In genomic region chr11:353315-353857, GRCh38 we compare ENCODE assay signal across 8 cellular contexts. TPM values are rescaled to one million over a fixed set of nuclear protein-coding genes. Genes with fewer than 3 reads are reported as not detected.
DNase-seq lines count a peak whose midpoint lies in the region; ATAC-seq, FAIRE-seq and TF ChIP-seq lines count a peak whose summit lies in the region.

No MANE protein-coding gene starts in this region.

- BruUV-seq in PC-9 (replicated peaks; lab: Mats Ljungman, UMichigan), result no TSS peak

- H3K36me3 Mint-ChIP-seq in endothelial cell (ENCODE audit: low read depth, unreplicated experiment), result no peaks in the 10 kb centered on the region

- TF ChIP-seq CTCF in A549 (IDR thresholded peaks at IDR 0.05) (no peak), LNCaP clone FGC (IDR thresholded peaks at IDR 0.05; ENCODE audit: control insufficient read depth, extremely low read depth, insufficient read depth) (no peak), endothelial cell (IDR thresholded peaks at IDR 0.05; ENCODE audit: unreplicated experiment) (no peak), PC-9 (conservative IDR thresholded peaks at IDR 0.05) (no peak)

- H4K20me1 ChIP-seq in PC-9 (ENCODE audit: insufficient read depth), result no peaks in the 10 kb centered on the region

- no peak for TF ChIP-seq EP300 in A549 (IDR thresholded peaks at IDR 0.05)

- H3K4me2 ChIP-seq in A549, result peak overlapping the region; percentile 13; the same call in 1 of the 3 replicates
- no peak overlapping the region for H3K4me2 ChIP-seq in PC-9

- H3K4me1 Mint-ChIP-seq in endothelial cell (ENCODE audit: unreplicated experiment), result peaks cover 27% of the 10 kb centered on the region

- peaks cover 0 to 5% of the 10 kb centered on the region in 2 donors for H3K36me3 ChIP-seq in muscle layer of duodenum (ENCODE audit: control insufficient read depth in 1 of 2, insufficient read depth in 2 of 2, low read length in 2 of 2)
- no peaks in the 10 kb centered on the region for H3K36me3 ChIP-seq in PC-9 (ENCODE audit: low read depth)

- WGBS in A549 (ENCODE audit: missing lambda C conversion rate), result 40% methylated on average over 12 of the region's 12 CpGs

- H3F3A ChIP-seq in PC-9 (ENCODE audit: insufficient read depth, low read depth), result peaks cover 21% of the 10 kb centered on the region; the same call in 1 of the 2 replicates

- ATAC-seq in A549 (peak in 1 of 2 experiments; percentile 27; a peak in 1 of 6 replicates), HG03565 (IDR thresholded peaks at IDR 0.05; ENCODE audit: unreplicated experiment) (no peak)

- intact Hi-C loops in PC-9 (cut with micrococcal nuclease; ENCODE audit: unreplicated experiment), result no loop called here

- H3K27ac Mint-ChIP-seq in endothelial cell (ENCODE audit: unreplicated experiment), result no peak overlapping the region

- TF ChIP-seq RAD21 in A549 (conservative IDR thresholded peaks at IDR 0.05 in 1 of 2, IDR thresholded peaks at IDR 0.05 in 1 of 2), result no peak

- no peaks in the 10 kb centered on the region for H3K79me2 ChIP-seq in PC-9 (ENCODE audit: low read depth)

- no peaks in the 10 kb centered on the region for H3K9me3 Mint-ChIP-seq in endothelial cell (ENCODE audit: unreplicated experiment)

- DNase-seq in A549 (ENCODE audit: low read depth in 1 of 2, low spot score in 1 of 2), result peak in 1 of 2 experiments; percentile 42
- peak; percentile 50 for DNase-seq in LNCaP clone FGC (ENCODE audit: low read depth)
- no peak for DNase-seq in endothelial cell (ENCODE audit: low spot score)
- no peak for DNase-seq in stimulated activated CD4-positive, alpha-beta T cell treated with anti-CD3 and anti-CD28 coated beads, Interleukin-15, amount 100 ng/mL, for 24 hours
- DNase-seq in NCI-H2227 (lab: John Stamatoyannopoulos, UW; ENCODE audit: unreplicated experiment), result no peak
- DNase-seq in PC-9, result no peak

- H3K4me1 ChIP-seq in A549 (peaks cover 21% of the 10 kb centered on the region), muscle layer of duodenum (ENCODE audit: control insufficient read depth in 1 of 2, insufficient read depth in 2 of 2, low read length in 2 of 2) (peaks cover 9 to 11% of the 10 kb centered on the region in 2 donors), PC-9 (replicated peaks; ENCODE audit: insufficient read depth) (no peaks in the 10 kb centered on the region)

- CTCF ChIA-PET in A549 (lab: Yijun Ruan, JAX), result interaction anchor here (1.3 to 2.4 kb wide), 4 partner anchors 10 to 48 kb away, joined by 4 to 12 read pairs (median 6); no protein-coding TSS in a partner anchor
- CTCF ChIA-PET in PC-9 (lab: Charles Lee), result no interaction called here

- FAIRE-seq in A549 (lab: Jason Lieb, UNC), result no peak

- H3K27me3 Mint-ChIP-seq in endothelial cell (ENCODE audit: unreplicated experiment), result peaks cover 10% of the 10 kb centered on the region

- no peak overlapping the region for H2AFZ ChIP-seq in PC-9

- H3K4me3 Mint-ChIP-seq in endothelial cell (ENCODE audit: unreplicated experiment), result peak overlapping the region; percentile 40

- no peaks in the 10 kb centered on the region for H3K9me2 ChIP-seq in PC-9 (ENCODE audit: insufficient read depth)

- POLR2A ChIA-PET in A549 (lab: Yijun Ruan, JAX) (no interaction called here), PC-9 (lab: Charles Lee; ENCODE audit: unreplicated experiment) (no interaction called here)

- peak overlapping the region; percentile 33 to 79 for H3K27ac ChIP-seq in A549
- peak overlapping the region; percentile 52 for H3K27ac ChIP-seq in muscle layer of duodenum (ENCODE audit: low read length)
- H3K27ac ChIP-seq in PC-9, result no peak overlapping the region

- no peak for TF ChIP-seq POLR2A in A549 (IDR thresholded peaks at IDR 0.05; ENCODE audit: low read length)

- H3K9me3 ChIP-seq in A549 (no peaks in the 10 kb centered on the region), muscle layer of duodenum (ENCODE audit: control insufficient read depth in 1 of 2, low read length in 2 of 2) (no peaks in the 10 kb centered on the region), PC-9 (ENCODE audit: insufficient read depth, low read depth) (no peaks in the 10 kb centered on the region)

- H3K4me3 ChIP-seq in A549, result no peak overlapping the region
- H3K4me3 ChIP-seq in LNCaP clone FGC (ENCODE audit: low read depth, low read length), result no peak overlapping the region
- peak overlapping the region in 1 of 2 donors; percentile 42 for H3K4me3 ChIP-seq in muscle layer of duodenum (ENCODE audit: low read depth in 1 of 2, low read length in 2 of 2)
- no peak overlapping the region for H3K4me3 ChIP-seq in PC-9

- H3K27me3 ChIP-seq in muscle layer of duodenum (ENCODE audit: low read depth, low read length), result no peaks in the 10 kb centered on the region
- no peaks in the 10 kb centered on the region for H3K27me3 ChIP-seq in PC-9 (ENCODE audit: insufficient read depth, low read depth)

TF ChIP-seq in A549, 52 proteins besides CTCF, POLR2A, EP300 and RAD21:
- TF ChIP-seq CBX2 (IDR thresholded peaks at IDR 0.05; ENCODE audit: borderline replicate concordance, low read depth) (no peak), KDM1A (IDR thresholded peaks at IDR 0.05; ENCODE audit: low read depth) (no peak), HOXB13 (CRISPR knock-in tag; IDR thresholded peaks at IDR 0.05; ENCODE audit: low read depth) (no peak), HOXA7 (CRISPR knock-in tag; IDR thresholded peaks at IDR 0.05) (no peak), MAZ (IDR thresholded peaks at IDR 0.05; ENCODE audit: borderline replicate concordance, low read depth, low read length) (no peak), TFCP2L1 (CRISPR knock-in tag; IDR thresholded peaks at IDR 0.05) (no peak), CBX8 (IDR thresholded peaks at IDR 0.05) (no peak), CHD2 (IDR thresholded peaks at IDR 0.05; ENCODE audit: low read length, partially characterized antibody) (no peak), BHLHE40 (IDR thresholded peaks at IDR 0.05; ENCODE audit: low read depth, low read length) (no peak), RFX5 (IDR thresholded peaks at IDR 0.05) (no peak), NFE2L2 (conservative IDR thresholded peaks at IDR 0.05; ENCODE audit: low read length) (no peak), FOXS1 (CRISPR knock-in tag; IDR thresholded peaks at IDR 0.05) (no peak), CEBPB (IDR thresholded peaks at IDR 0.05) (no peak), SREBF2 (IDR thresholded peaks at IDR 0.05) (no peak), CHD4 (IDR thresholded peaks at IDR 0.05; ENCODE audit: borderline replicate concordance) (no peak)
- TF ChIP-seq, protein P1, sequence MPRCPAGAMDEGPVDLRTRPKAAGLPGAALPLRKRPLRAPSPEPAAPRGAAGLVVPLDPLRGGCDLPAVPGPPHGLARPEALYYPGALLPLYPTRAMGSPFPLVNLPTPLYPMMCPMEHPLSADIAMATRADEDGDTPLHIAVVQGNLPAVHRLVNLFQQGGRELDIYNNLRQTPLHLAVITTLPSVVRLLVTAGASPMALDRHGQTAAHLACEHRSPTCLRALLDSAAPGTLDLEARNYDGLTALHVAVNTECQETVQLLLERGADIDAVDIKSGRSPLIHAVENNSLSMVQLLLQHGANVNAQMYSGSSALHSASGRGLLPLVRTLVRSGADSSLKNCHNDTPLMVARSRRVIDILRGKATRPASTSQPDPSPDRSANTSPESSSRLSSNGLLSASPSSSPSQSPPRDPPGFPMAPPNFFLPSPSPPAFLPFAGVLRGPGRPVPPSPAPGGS (IDR thresholded peaks at IDR 0.05), result no peak

RNA-seq across cellular contexts. Expression of gene B4GALNT4, which starts 15.9 kb away (rescaled TPM):
- polyA plus RNA-seq in A549 (2011; rRNA removed) (5.1 and 5.3 TPM in 2 replicates), A549 (2017; fragmentation: RNase III; extraction: RNeasy Plus Mini Kit Qiagen cat#74134 plus additional on column Dnase treatment) (20.4 to 28.0 TPM (median 27.5 TPM) in 3 replicates)
- polyA plus RNA-seq in A549 (2012; cell fraction: cytosol; rRNA removed), result 27.5 and 33.3 TPM in 2 replicates
- 143 and 178 TPM in 2 replicates for polyA plus RNA-seq in A549 (2012; cell fraction: nucleus; rRNA removed)
- 2.2 and 2.6 TPM in 2 replicates for polyA minus RNA-seq in A549 (2011; rRNA and poly(A)+ RNA removed)
- total RNA-seq in endothelial cell (ENCODE audit: unreplicated experiment) (14.9 TPM), PC-9 (2021) (4.7 and 6.1 TPM in 2 replicates)

RNA-seq across cellular contexts. Expression of gene IFITM3, which starts 32.7 kb away (rescaled TPM):
- polyA plus RNA-seq in A549 (2011; rRNA removed) (8.6 and 10.8 TPM in 2 replicates), A549 (2017; fragmentation: RNase III; extraction: RNeasy Plus Mini Kit Qiagen cat#74134 plus additional on column Dnase treatment) (8.3 to 13.5 TPM (median 11.3 TPM) in 3 replicates)
- 8.4 and 9.0 TPM in 2 replicates for polyA plus RNA-seq in A549 (2012; cell fraction: cytosol; rRNA removed)
- 5.0 and 5.5 TPM in 2 replicates for polyA plus RNA-seq in A549 (2012; cell fraction: nucleus; rRNA removed)
- polyA minus RNA-seq in A549 (2011; rRNA and poly(A)+ RNA removed), result 15.9 and 20.7 TPM in 2 replicates
- total RNA-seq in endothelial cell (ENCODE audit: unreplicated experiment) (446 TPM), PC-9 (2021) (136 and 176 TPM in 2 replicates)

RNA-seq across cellular contexts. Expression of gene IFITM1, which starts 39.5 kb away (rescaled TPM):
- 1.7 and 2.4 TPM in 2 replicates for polyA plus RNA-seq in A549 (2011; rRNA removed)
- polyA plus RNA-seq in A549 (2012; cell fraction: cytosol; rRNA removed), result 0.41 and 0.44 TPM in 2 replicates
- 0.21 and 0.22 TPM in 2 replicates for polyA plus RNA-seq in A549 (2012; cell fraction: nucleus; rRNA removed)
- polyA plus RNA-seq in A549 (2017; fragmentation: RNase III; extraction: RNeasy Plus Mini Kit Qiagen cat#74134 plus additional on column Dnase treatment), result 0.14 to 0.16 TPM in 2 of 3 replicates, not detected in the other
- polyA minus RNA-seq in A549 (2011; rRNA and poly(A)+ RNA removed), result 1.6 and 2.0 TPM in 2 replicates
- 23.4 TPM for total RNA-seq in endothelial cell (ENCODE audit: unreplicated experiment)
- total RNA-seq in PC-9 (2021), result 5.1 and 9.5 TPM in 2 replicates

RNA-seq across cellular contexts. Expression of gene PKP3, which starts 40.6 kb away (rescaled TPM):
- polyA plus RNA-seq in A549 (2011; rRNA removed) (12.1 and 13.9 TPM in 2 replicates), A549 (2017; fragmentation: RNase III; extraction: RNeasy Plus Mini Kit Qiagen cat#74134 plus additional on column Dnase treatment) (22.3 to 25.9 TPM (median 23.4 TPM) in 3 replicates)
- polyA plus RNA-seq in A549 (2012; cell fraction: cytosol; rRNA removed), result 29.6 and 41.7 TPM in 2 replicates
- 51.5 and 77.9 TPM in 2 replicates for polyA plus RNA-seq in A549 (2012; cell fraction: nucleus; rRNA removed)
- polyA minus RNA-seq in A549 (2011; rRNA and poly(A)+ RNA removed), result 21.8 and 27.1 TPM in 2 replicates
- total RNA-seq in endothelial cell (ENCODE audit: unreplicated experiment) (0.49 TPM), PC-9 (2021) (83.7 and 109 TPM in 2 replicates)

RNA-seq across cellular contexts. Expression of gene IFITM2, which starts 45.8 kb away (rescaled TPM):
- polyA plus RNA-seq in A549 (2011; rRNA removed) (36.4 and 61.3 TPM in 2 replicates), A549 (2017; fragmentation: RNase III; extraction: RNeasy Plus Mini Kit Qiagen cat#74134 plus additional on column Dnase treatment) (38.8 to 52.7 TPM (median 43.6 TPM) in 3 replicates)
- polyA plus RNA-seq in A549 (2012; cell fraction: cytosol; rRNA removed), result 59.6 and 59.7 TPM in 2 replicates
- polyA plus RNA-seq in A549 (2012; cell fraction: nucleus; rRNA removed), result 36.2 and 38.3 TPM in 2 replicates
- 41.3 and 60.9 TPM in 2 replicates for polyA minus RNA-seq in A549 (2011; rRNA and poly(A)+ RNA removed)
- total RNA-seq in endothelial cell (ENCODE audit: unreplicated experiment) (205 TPM), PC-9 (2021) (4.2 and 4.3 TPM in 2 replicates)
